Comparison of ENCODE assay signal across 8 cellular contexts in genomic region chr6:108117427-108118358, GRCh38. TPM values are rescaled to one million over a fixed set of nuclear protein-coding genes. Genes with fewer than 3 reads are reported as not detected.
DNase-seq lines count a peak whose midpoint lies in the region; ATAC-seq, FAIRE-seq and TF ChIP-seq lines count a peak whose summit lies in the region.

No MANE protein-coding gene starts in this region.

- H3K36me3 Mint-ChIP-seq in stimulated activated memory B cell treated with anti-CD40 and anti-IgM and Interleukin-4, amounts not matched to agents 10 μg/mL and 1 μg/mL and 100 μg/mL, for 72 hours, result no peaks in the 10 kb centered on the region

- no peaks in the 10 kb centered on the region for H3K36me3 ChIP-seq in K562 (ENCODE audit: control insufficient read depth, insufficient read depth, low read length)

- peaks cover 62% of the 10 kb centered on the region for H3K4me1 Mint-ChIP-seq in stimulated activated memory B cell treated with anti-CD40 and anti-IgM and Interleukin-4, amounts not matched to agents 10 μg/mL and 1 μg/mL and 100 μg/mL, for 72 hours

- H4K20me1 ChIP-seq in K562 (replicated peaks; ENCODE audit: control insufficient read depth, insufficient read depth, low read length), result no peaks in the 10 kb centered on the region

- FAIRE-seq in K562 (lab: Jason Lieb, UNC), result no peak

- BruUV-seq in K562 (replicated peaks; lab: Mats Ljungman, UMichigan), result no TSS peak

- peak overlapping the region in 1 of 2 experiments; percentile 42; a peak in 2 of 4 replicates for H3K9ac ChIP-seq in K562 (ENCODE audit: insufficient read depth in 1 of 2, low read depth in 2 of 2, low read length in 2 of 2)

- no peaks in the 10 kb centered on the region for H3K9me3 Mint-ChIP-seq in stimulated activated memory B cell treated with anti-CD40 and anti-IgM and Interleukin-4, amounts not matched to agents 10 μg/mL and 1 μg/mL and 100 μg/mL, for 72 hours

- no peak overlapping the region; the same call in 1 of the 2 replicates for H3K4me2 ChIP-seq in K562 (ENCODE audit: insufficient read depth, low read length)

- intact Hi-C loops in K562 (cut with micrococcal nuclease), result loop anchor here (10.0 kb wide), 2 partner anchors 137 to 717 kb away; no protein-coding TSS in a partner anchor

- in situ Hi-C loops in K562 (cut with MboI), result no loop called here

- no peak for TF ChIP-seq RAD21 in K562 (CRISPR knock-in tag; conservative IDR thresholded peaks at IDR 0.05 in 1 of 2, IDR thresholded peaks at IDR 0.05 in 1 of 2)

- H3K4me1 ChIP-seq in K562 (replicated peaks in 1 of 2; ENCODE audit: control insufficient read depth in 2 of 2, insufficient read depth in 2 of 2, low read length in 2 of 2), result peaks cover 0 to 35% of the 10 kb centered on the region in 2 experiments; a peak in 3 of 5 replicates

- H3K79me2 ChIP-seq in K562 (ENCODE audit: control insufficient read depth, insufficient read depth, low read length), result no peaks in the 10 kb centered on the region

- H2AFZ ChIP-seq in K562 (ENCODE audit: low read depth, low read length), result 0 out of 2 replicates have a peak overlapping the region, but pooled peaks have one; percentile 18

- H3K9me1 ChIP-seq in K562 (ENCODE audit: control insufficient read depth, insufficient read depth, low read length), result no peaks in the 10 kb centered on the region

- no peak for TF ChIP-seq EP300 in K562 (IDR thresholded peaks at IDR 0.05; ENCODE audit: low read length)

- H3K4me3 Mint-ChIP-seq in stimulated activated memory B cell treated with anti-CD40 and anti-IgM and Interleukin-4, amounts not matched to agents 10 μg/mL and 1 μg/mL and 100 μg/mL, for 72 hours, result peak overlapping the region; percentile 81

- no peak for TF ChIP-seq CTCF in K562 (IDR thresholded peaks at IDR 0.05 in 2 of 3, conservative IDR thresholded peaks at IDR 0.05 in 1 of 3; ENCODE audit: insufficient read depth in 2 of 3, low read depth in 1 of 3, low read length in 3 of 3)

- no peak for TF ChIP-seq POLR2A in K562 (conservative IDR thresholded peaks at IDR 0.05)

- peak; percentile 32 for DNase-seq in activated T-cell treated with anti-CD3 and anti-CD28 coated beads, Interleukin-2, amount 50 U/mL, for 1 hour
- DNase-seq in activated T-cell treated with anti-CD3 and anti-CD28 coated beads for 4 hours (no peak), NCI-H226 (peak; percentile 44), K562 (ENCODE audit: extremely low read depth in 1 of 4, low spot score in 3 of 4) (no peak), islet precursor cell (peak; percentile 60), NCI-H524 treated with DMSO at 0.1 percent for 48 hours (lab: John Stamatoyannopoulos, UW) (no peak)

- POLR2A ChIA-PET in K562 (lab: Yijun Ruan, JAX), result no interaction called here

- H3K27ac ChIP-seq in K562 (ENCODE audit: extremely low read depth, low read depth, low read length), result no peak overlapping the region

- 21% methylated on average over 47 of the region's 72 CpGs for WGBS in K562 (ENCODE audit: insufficient coverage, low coverage, missing lambda C conversion rate)

- peak overlapping the region; percentile 29 for H3K27ac Mint-ChIP-seq in stimulated activated memory B cell treated with anti-CD40 and anti-IgM and Interleukin-4, amounts not matched to agents 10 μg/mL and 1 μg/mL and 100 μg/mL, for 72 hours

- ATAC-seq in K562 (peak; percentile 53), HG02610 (IDR thresholded peaks at IDR 0.05; ENCODE audit: unreplicated experiment) (no peak)
- peak; percentile 62 for ATAC-seq in stimulated activated memory B cell treated with anti-CD40 and anti-IgM and Interleukin-4, amounts not matched to agents 10 μg/mL and 1 μg/mL and 100 μg/mL, for 72 hours

- peaks cover 13 to 58% of the 10 kb centered on the region in 2 experiments; a peak in 4 of 5 replicates for H3K27me3 ChIP-seq in K562 (ENCODE audit: control insufficient read depth in 2 of 2, insufficient read depth in 2 of 2, low read length in 2 of 2)

- peak overlapping the region; percentile 15; the same call in 1 of the 2 replicates for H3K4me3 ChIP-seq in K562

- peaks cover 91% of the 10 kb centered on the region for H3K27me3 Mint-ChIP-seq in stimulated activated memory B cell treated with anti-CD40 and anti-IgM and Interleukin-4, amounts not matched to agents 10 μg/mL and 1 μg/mL and 100 μg/mL, for 72 hours

- CTCF ChIA-PET in K562 (lab: Yijun Ruan, JAX; ENCODE audit: low intra/inter-chr PET ratio), result interaction anchor here (1.1 kb wide), 1 partner anchor 408 kb away, joined by 3 read pairs; no protein-coding TSS in a partner anchor

- H3K9me3 ChIP-seq in K562 (replicated peaks; ENCODE audit: control insufficient read depth, insufficient read depth, low read depth, low read length), result no peaks in the 10 kb centered on the region

TF ChIP-seq in K562, 482 proteins besides CTCF, POLR2A, EP300 and RAD21 (continues in another document):
- TF ChIP-seq, protein P1, sequence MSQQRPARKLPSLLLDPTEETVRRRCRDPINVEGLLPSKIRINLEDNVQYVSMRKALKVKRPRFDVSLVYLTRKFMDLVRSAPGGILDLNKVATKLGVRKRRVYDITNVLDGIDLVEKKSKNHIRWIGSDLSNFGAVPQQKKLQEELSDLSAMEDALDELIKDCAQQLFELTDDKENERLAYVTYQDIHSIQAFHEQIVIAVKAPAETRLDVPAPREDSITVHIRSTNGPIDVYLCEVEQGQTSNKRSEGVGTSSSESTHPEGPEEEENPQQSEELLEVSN (IDR thresholded peaks at IDR 0.05; ENCODE audit: borderline replicate concordance in 1 of 2, extremely low read depth in 1 of 2, insufficient read depth in 1 of 2, insufficient read length in 1 of 2, low read depth in 1 of 2, low read length in 1 of 2, poor library complexity in 1 of 2, severe bottlenecking in 1 of 2), result peak; percentile 28 to 66
- TF ChIP-seq RFX5 (IDR thresholded peaks at IDR 0.05; ENCODE audit: low read depth, low read length) (no peak), POLR2AphosphoS2 (IDR thresholded peaks at IDR 0.05; ENCODE audit: low read length) (no peak), L3MBTL2 (IDR thresholded peaks at IDR 0.05) (peak; percentile 70; the same call in 1 of the 2 replicates), PTRF (tag; IDR thresholded peaks at IDR 0.05) (no peak), PCBP1 (IDR thresholded peaks at IDR 0.05; ENCODE audit: low read depth, low read length, poor library complexity, severe bottlenecking) (peak; percentile 52)

RNA-seq across cellular contexts. Expression of gene OSTM1, which starts 43.2 kb away (rescaled TPM):
- total RNA-seq in K562 (2011; cell fraction: chromatin; rRNA removed; ENCODE audit: low replicate concordance), result 6.2 and 19.2 TPM in 2 replicates
- 7.7 and 8.6 TPM in 2 replicates for total RNA-seq in K562 (2011; cell fraction: nucleolus; rRNA removed)
- total RNA-seq in K562 (2011; cell fraction: nucleoplasm; rRNA removed), result 11.4 and 19.8 TPM in 2 replicates
- total RNA-seq in K562 (2014; rRNA removed), result 16.3 and 26.2 TPM in 2 replicates
- 20.2 and 24.9 TPM in 2 replicates for total RNA-seq in K562 (2014; rRNA removed; fragmentation: Illumina TruSeq; extraction: Trizol)
- 18.3 and 19.8 TPM in 2 replicates for total RNA-seq in K562 (2015; rRNA removed; fragmentation: Illumina TruSeq; extraction: Trizol)
- 26.6 and 29.5 TPM in 2 replicates for total RNA-seq in K562 (2021)
- 21.9 and 27.6 TPM in 2 replicates for polyA plus RNA-seq in K562 (2011; rRNA removed)
- polyA plus RNA-seq in K562 (2011; cell fraction: cytosol; rRNA removed), result 4.4 and 20.5 TPM in 2 replicates
- polyA plus RNA-seq in K562 (2011; cell fraction: nucleus; rRNA removed), result 10.1 and 13.0 TPM in 2 replicates
- polyA plus RNA-seq in K562 (2012), result 15.8 and 42.2 TPM in 2 replicates
- 9.9 and 10.1 TPM in 2 replicates for polyA plus RNA-seq in K562 (2014; fragmentation: Illumina TruSeq; extraction: Trizol)
- polyA plus RNA-seq in K562 (2014; fragmentation: Nextera tagmentation; extraction: Ambion mirVana), result 1 to 10 TPM; 5.6 to 7.6 TPM
- 7.2 and 9.3 TPM in 2 replicates for polyA plus RNA-seq in K562 (2014; rRNA removed)
- polyA minus RNA-seq in K562 (2011; rRNA and poly(A)+ RNA removed), result 22.5 and 24.7 TPM in 2 replicates
- 10.1 and 16.5 TPM in 2 replicates for polyA minus RNA-seq in K562 (2011; cell fraction: cytosol; rRNA and poly(A)+ RNA removed)
- polyA minus RNA-seq in K562 (2011; cell fraction: nucleus; rRNA and poly(A)+ RNA removed), result 8.5 and 10.9 TPM in 2 replicates

RNA-seq across cellular contexts. Expression of gene NR2E1, which starts 48.1 kb away (rescaled TPM):
- total RNA-seq in K562 (2011; cell fraction: chromatin; rRNA removed; ENCODE audit: low replicate concordance), result not detected in 2 replicates
- not detected in 2 replicates for total RNA-seq in K562 (2011; cell fraction: nucleolus; rRNA removed)
- not detected in 2 replicates for total RNA-seq in K562 (2011; cell fraction: nucleoplasm; rRNA removed)
- total RNA-seq in K562 (2014; rRNA removed) (not detected in 2 replicates), K562 (2014; rRNA removed; fragmentation: Illumina TruSeq; extraction: Trizol) (not detected in 2 replicates), K562 (2015; rRNA removed; fragmentation: Illumina TruSeq; extraction: Trizol) (not detected in 2 replicates), K562 (2021) (not detected in 2 replicates)
- polyA plus RNA-seq in K562 (2011; rRNA removed) (not detected in 2 replicates), K562 (2014; fragmentation: Illumina TruSeq; extraction: Trizol) (not detected in 2 replicates), K562 (2014; fragmentation: Nextera tagmentation; extraction: Ambion mirVana) (not detected), K562 (2014; rRNA removed) (not detected in 2 replicates)
- not detected in 2 replicates for polyA plus RNA-seq in K562 (2011; cell fraction: cytosol; rRNA removed)
- polyA plus RNA-seq in K562 (2011; cell fraction: nucleus; rRNA removed), result not detected in 2 replicates
- polyA plus RNA-seq in K562 (2012), result not detected in 2 replicates
- polyA minus RNA-seq in K562 (2011; rRNA and poly(A)+ RNA removed), result not detected in 2 replicates
- polyA minus RNA-seq in K562 (2011; cell fraction: cytosol; rRNA and poly(A)+ RNA removed), result not detected in 2 replicates
- polyA minus RNA-seq in K562 (2011; cell fraction: nucleus; rRNA and poly(A)+ RNA removed), result not detected in 2 replicates

Comparison
In these comparisons a context has a peak if more than half of its experiments do, and no peak if none do; other contexts are left out.
1. DNase-seq: peak in activated T-cell treated with anti-CD3 and anti-CD28 coated beads, Interleukin-2, amount 50 U/mL, for 1 hour (single experiment), NCI-H226 (single experiment) and islet precursor cell (single experiment); none in activated T-cell treated with anti-CD3 and anti-CD28 coated beads for 4 hours (single experiment), K562 (0 of 4) and NCI-H524 treated with DMSO at 0.1 percent for 48 hours (single experiment).